ENCODE assay signal across 22 cellular contexts in the genomic region with DNA sequence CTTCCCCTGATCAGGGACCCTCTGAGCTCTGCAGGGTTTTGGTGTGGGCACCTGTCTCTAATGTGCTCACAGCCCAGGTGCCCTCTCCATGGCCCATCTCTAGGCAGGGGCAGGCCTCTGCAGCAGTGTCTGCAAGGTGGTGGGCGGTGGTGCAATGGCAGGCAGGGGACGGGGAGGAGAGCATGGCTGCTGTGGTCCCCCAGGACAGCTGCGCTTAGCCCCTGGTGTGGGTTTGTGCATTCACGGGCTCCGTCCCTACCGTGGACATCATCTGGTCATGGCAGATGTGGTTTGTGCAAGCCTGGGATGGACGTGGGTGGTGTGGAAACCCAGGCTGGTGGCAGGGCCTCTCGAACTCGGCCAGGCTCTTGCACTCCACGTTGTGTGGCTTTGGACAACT.
A peak's percentile ranks its signal among the peaks of the same experiment; 100 is the strongest.
DNase-seq lines count a peak whose midpoint lies in the region; ATAC-seq and TF ChIP-seq lines count a peak whose summit lies in the region.
"Had no signal": no experiment of that assay in that cellular context is flagged by ENCODE, and none has a peak within 500 bp of the region (broad histone marks: within the 10 kb centered on the region; RNA-seq: fewer than 3 reads in every experiment).

No MANE protein-coding gene starts in this region.

- no peak overlapping the region for H3K23ac ChIP-seq in mesenchymal stem cell (ENCODE audit: low read length in 2 of 2)

- no peak overlapping the region for H4K8ac ChIP-seq in mesenchymal stem cell (ENCODE audit: low read length)

- peak overlapping the region; percentile 56 for H3K27ac Mint-ChIP-seq in stimulated activated naive B cell treated with anti-CD40 and anti-IgM and Interleukin-4, amounts not matched to agents 10 μg/mL and 1 μg/mL and 100 μg/mL, for 72 hours
- H3K27ac Mint-ChIP-seq: CD8-positive, alpha-beta T cell had no signal

- no peak overlapping the region for H2AK5ac ChIP-seq in mesenchymal stem cell (ENCODE audit: low read length, severe bottlenecking)

- no peak overlapping the region for H3K4me3 ChIP-seq in coronary artery
- peak overlapping the region in 1 of 2 experiments; percentile 15 for H3K4me3 ChIP-seq in mesenchymal stem cell (ENCODE audit: insufficient read depth in 1 of 2, low read depth in 1 of 2, low read length in 2 of 2)
- H3K4me3 ChIP-seq: BLaER1 treated with 17β-estradiol and CSF1 and Interleukin-3, amounts not matched to agents 10 nM and 100 nM; GM12878 had no signal

- H3K27me3 Mint-ChIP-seq in stimulated activated naive B cell treated with anti-CD40 and anti-IgM and Interleukin-4, amounts not matched to agents 10 μg/mL and 1 μg/mL and 100 μg/mL, for 72 hours: peaks cover 0 to 14% of the 10 kb centered on the region in 2 donors

- WGBS in mesenchymal stem cell: 78% methylated on average over 10 of the region's 10 CpGs

- no peaks in the 10 kb centered on the region for H3K36me3 Mint-ChIP-seq in stimulated activated naive B cell treated with anti-CD40 and anti-IgM and Interleukin-4, amounts not matched to agents 10 μg/mL and 1 μg/mL and 100 μg/mL, for 72 hours
- H3K36me3 Mint-ChIP-seq: CD8-positive, alpha-beta T cell had no signal

- H3K4me3 Mint-ChIP-seq in stimulated activated naive B cell treated with anti-CD40 and anti-IgM and Interleukin-4, amounts not matched to agents 10 μg/mL and 1 μg/mL and 100 μg/mL, for 72 hours: no peak overlapping the region
- H3K4me3 Mint-ChIP-seq: CD8-positive, alpha-beta T cell had no signal

- no peaks in the 10 kb centered on the region for H3K79me1 ChIP-seq in mesenchymal stem cell (replicated peaks; ENCODE audit: low read length, poor library complexity, severe bottlenecking)

- H3K4ac ChIP-seq in mesenchymal stem cell (ENCODE audit: low read depth in 1 of 2, low read length in 2 of 2): no peak overlapping the region

- H3K9me3 Mint-ChIP-seq in stimulated activated naive B cell treated with anti-CD40 and anti-IgM and Interleukin-4, amounts not matched to agents 10 μg/mL and 1 μg/mL and 100 μg/mL, for 72 hours: no peaks in the 10 kb centered on the region
- H3K9me3 Mint-ChIP-seq: CD8-positive, alpha-beta T cell had no signal

- no peaks in the 10 kb centered on the region for H3K4me1 Mint-ChIP-seq in stimulated activated naive B cell treated with anti-CD40 and anti-IgM and Interleukin-4, amounts not matched to agents 10 μg/mL and 1 μg/mL and 100 μg/mL, for 72 hours

- H3K36me3 ChIP-seq in mesenchymal stem cell (ENCODE audit: control insufficient read depth in 1 of 2, insufficient read depth in 2 of 2, low read depth in 1 of 2, low read length in 2 of 2): no peaks in the 10 kb centered on the region
- H3K36me3 ChIP-seq: BLaER1 treated with 17β-estradiol and CSF1 and Interleukin-3, amounts not matched to agents 10 nM and 100 nM had no signal

- H4K91ac ChIP-seq in mesenchymal stem cell (ENCODE audit: low read length): peak overlapping the region; percentile 18

- DNase-seq in activated T-cell treated with anti-CD3 and anti-CD28 coated beads, Interleukin-2, amount 50 U/mL, for 48 hours: peak; percentile 9 to 10
- DNase-seq in activated T-cell treated with anti-CD3 and anti-CD28 coated beads for 4 hours (no peak), coronary artery (ENCODE audit: low spot score) (peak; percentile 53), mesenchymal stem cell (no peak), KG1 (lab: John Stamatoyannopoulos, UW) (no peak)
- DNase-seq in stimulated activated naive B cell treated with anti-CD40 and anti-IgM and Interleukin-4, amounts not matched to agents 10 μg/mL and 1 μg/mL and 100 μg/mL, for 72 hours: no peak
- DNase-seq: DMS53, EL, MM.1S, NCI-H1092 treated with DMSO at 0.1 percent for 48 hours, NCI-H146, NCI-H2029 treated with DMSO at 0.1 percent for 48 hours, NCI-H2171, NCI-H446, NCI-H69 had no signal

- H2BK5ac ChIP-seq in mesenchymal stem cell (ENCODE audit: low read depth, low read length, poor library complexity, severe bottlenecking): no peak overlapping the region

- no peak overlapping the region for H3K4me2 ChIP-seq in mesenchymal stem cell (ENCODE audit: low read length, poor library complexity, severe bottlenecking)
- H3K4me2 ChIP-seq: BLaER1 treated with 17β-estradiol and CSF1 and Interleukin-3, amounts not matched to agents 10 nM and 100 nM had no signal

- peaks cover 0 to 67% of the 10 kb centered on the region in 2 experiments for H3K27me3 ChIP-seq in mesenchymal stem cell (ENCODE audit: control insufficient read depth in 1 of 2, insufficient read depth in 1 of 2, low read length in 2 of 2)
- H3K27me3 ChIP-seq: BLaER1 treated with 17β-estradiol and CSF1 and Interleukin-3, amounts not matched to agents 10 nM and 100 nM had no signal

- no peak for TF ChIP-seq CTCF in coronary artery (IDR thresholded peaks at IDR 0.05)

- H3K9me3 ChIP-seq in mesenchymal stem cell (ENCODE audit: control insufficient read depth, low read length): peaks cover 6% of the 10 kb centered on the region
- H3K9me3 ChIP-seq: BLaER1 treated with 17β-estradiol and CSF1 and Interleukin-3, amounts not matched to agents 10 nM and 100 nM had no signal

- H2BK120ac ChIP-seq in mesenchymal stem cell (ENCODE audit: low read depth, low read length): no peak overlapping the region

- no peak overlapping the region for H3K18ac ChIP-seq in mesenchymal stem cell (ENCODE audit: low read depth in 1 of 2, low read length in 2 of 2)

- H2AFZ ChIP-seq in mesenchymal stem cell (ENCODE audit: low read depth, low read length): no peak overlapping the region

- no peaks in the 10 kb centered on the region for H3K4me1 ChIP-seq in mesenchymal stem cell (ENCODE audit: control insufficient read depth, insufficient read depth, low read depth, low read length)
- H3K4me1 ChIP-seq: BLaER1 treated with 17β-estradiol and CSF1 and Interleukin-3, amounts not matched to agents 10 nM and 100 nM had no signal

- H3K9ac ChIP-seq in mesenchymal stem cell (ENCODE audit: low read length): no peak overlapping the region
- H3K9ac ChIP-seq: BLaER1 treated with 17β-estradiol and CSF1 and Interleukin-3, amounts not matched to agents 10 nM and 100 nM had no signal

- H3K14ac ChIP-seq in mesenchymal stem cell (ENCODE audit: low read length in 2 of 2): no peak overlapping the region

- H2BK15ac ChIP-seq in mesenchymal stem cell (ENCODE audit: low read depth, poor library complexity, severe bottlenecking): no peak overlapping the region

- H2BK12ac ChIP-seq in mesenchymal stem cell (ENCODE audit: low read length in 2 of 2): no peak overlapping the region

- H3K27ac ChIP-seq in coronary artery (no peak overlapping the region), mesenchymal stem cell (ENCODE audit: low read length, poor library complexity, severe bottlenecking) (no peak overlapping the region)
- H3K27ac ChIP-seq: BLaER1 treated with 17β-estradiol and CSF1 and Interleukin-3, amounts not matched to agents 10 nM and 100 nM had no signal

- no peak for ATAC-seq in stimulated activated naive B cell treated with anti-CD40 and anti-IgM and Interleukin-4, amounts not matched to agents 10 μg/mL and 1 μg/mL and 100 μg/mL, for 72 hours (replicated peaks)
- no peak for ATAC-seq in HG02938 (IDR thresholded peaks at IDR 0.05; ENCODE audit: unreplicated experiment)
- no peak for ATAC-seq in GM21737 (IDR thresholded peaks at IDR 0.05; ENCODE audit: unreplicated experiment)
- ATAC-seq: CD8-positive, alpha-beta T cell; GM12878; Panc1; Right ventricle myocardium inferior had no signal

Comparison
In these comparisons a context has a peak if more than half of its experiments do, and no peak if none do; other contexts are left out.
1. DNase-seq: peak in activated T-cell treated with anti-CD3 and anti-CD28 coated beads, Interleukin-2, amount 50 U/mL, for 48 hours (2 of 2) and coronary artery (single experiment); none in activated T-cell treated with anti-CD3 and anti-CD28 coated beads for 4 hours (single experiment), mesenchymal stem cell (single experiment), stimulated activated naive B cell treated with anti-CD40 and anti-IgM and Interleukin-4, amounts not matched to agents 10 μg/mL and 1 μg/mL and 100 μg/mL, for 72 hours (single experiment) and KG1 (single experiment).